27 cellular contexts compared by ENCODE assay signal in genomic region chr1:72670902-72671301, GRCh38.
"Had no signal": no experiment of that assay in that cellular context is flagged by ENCODE, and none has a peak within 500 bp of the region (broad histone marks: within the 10 kb centered on the region; RNA-seq: fewer than 3 reads in every experiment).

No MANE protein-coding gene starts in this region.

- ATAC-seq: activated naive CD8-positive, alpha-beta T cell treated with anti-CD3 and anti-CD28 coated beads, Interleukin-2, amount 50 U/mL, for 24 hours; activated T-cell treated with anti-CD3 and anti-CD28 coated beads, Interleukin-2, amount 50 U/mL, for 4 hours; left ventricle myocardium superior; stimulated activated naive CD8-positive, alpha-beta T cell treated with anti-CD3 and anti-CD28 coated beads, Interleukin-15, Interleukin-2, amounts not matched to agents 100 U/mL and 50 U/mL, for 24 hours had no signal

- DNase-seq: activated CD4-positive, alpha-beta memory T cell treated with anti-CD3 and anti-CD28 coated beads, Interleukin-2, amount 10 ng/mL, durations not matched to agents 7 days and 5 days; activated CD4-positive, alpha-beta T cell treated with anti-CD3 and anti-CD28 coated beads for 4 hours; activated naive CD4-positive, alpha-beta T cell treated with anti-CD3 and anti-CD28 coated beads, Interleukin-2, amount 10 ng/mL, durations not matched to agents 7 days and 5 days; activated naive CD8-positive, alpha-beta T cell treated with anti-CD3 and anti-CD28 coated beads, Interleukin-2, amount 50 U/mL, for 24 hours; activated T-cell treated with anti-CD3 and anti-CD28 coated beads, Interleukin-2, amount 50 U/mL, for 4 hours; anterior cingulate cortex; central memory CD4-positive, alpha-beta T cell; dorsolateral prefrontal cortex; endodermal cell; foreskin fibroblast; immature natural killer cell; kidney glomerular epithelial cell; left ventricle myocardium superior; stimulated activated CD4-positive, alpha-beta T cell treated with anti-CD3 and anti-CD28 coated beads, Interleukin-12 subunit alpha, Interleukin-12 subunit beta, amount 100 ng/mL, for 4 hours; stimulated activated CD4-positive, alpha-beta T cell treated with anti-CD3 and anti-CD28 coated beads, Interleukin-1b, Interleukin-23, amount 100 ng/mL, for 48 hours; stimulated activated CD8-positive, alpha-beta memory T cell treated with anti-CD3 and anti-CD28 coated beads, Interleukin-4, amount 100 ng/mL, for 48 hours; stimulated activated naive CD8-positive, alpha-beta T cell treated with anti-CD3 and anti-CD28 coated beads, Interleukin-15, Interleukin-2, amounts not matched to agents 100 U/mL and 50 U/mL, for 24 hours; substantia nigra; tibial artery; uterus had no signal

- H3K4me3 Mint-ChIP-seq: activated CD4-positive, alpha-beta memory T cell treated with anti-CD3 and anti-CD28 coated beads, Interleukin-2, amount 10 ng/mL, durations not matched to agents 7 days and 5 days; activated naive CD4-positive, alpha-beta T cell treated with anti-CD3 and anti-CD28 coated beads, Interleukin-2, amount 10 ng/mL, durations not matched to agents 7 days and 5 days; activated naive CD8-positive, alpha-beta T cell treated with anti-CD3 and anti-CD28 coated beads, Interleukin-2, amount 50 U/mL, for 24 hours; activated T-cell treated with anti-CD3 and anti-CD28 coated beads, Interleukin-2, amount 50 U/mL, for 4 hours; brain; endodermal cell; immature natural killer cell; T-helper 2 cell treated with Interferon-gamma antibody and Interleukin-4, amounts not matched to agents 5 μg/mL and 100 μg/mL, for 36 hours had no signal

- H3K9me3 Mint-ChIP-seq: activated naive CD4-positive, alpha-beta T cell treated with anti-CD3 and anti-CD28 coated beads, Interleukin-2, amount 10 ng/mL, durations not matched to agents 7 days and 5 days; endodermal cell; T-helper 2 cell treated with Interferon-gamma antibody and Interleukin-4, amounts not matched to agents 5 μg/mL and 100 μg/mL, for 36 hours had no signal

- H3K27me3 ChIP-seq: dorsolateral prefrontal cortex, right atrium auricular region, tibial artery, uterus had no signal

- H3K4me1 Mint-ChIP-seq: activated CD4-positive, alpha-beta memory T cell treated with anti-CD3 and anti-CD28 coated beads, Interleukin-2, amount 10 ng/mL, durations not matched to agents 7 days and 5 days; activated naive CD4-positive, alpha-beta T cell treated with anti-CD3 and anti-CD28 coated beads, Interleukin-2, amount 10 ng/mL, durations not matched to agents 7 days and 5 days; activated naive CD8-positive, alpha-beta T cell treated with anti-CD3 and anti-CD28 coated beads, Interleukin-2, amount 50 U/mL, for 24 hours; brain; immature natural killer cell had no signal

- H3K36me3 Mint-ChIP-seq: activated naive CD4-positive, alpha-beta T cell treated with anti-CD3 and anti-CD28 coated beads, Interleukin-2, amount 10 ng/mL, durations not matched to agents 7 days and 5 days; brain; immature natural killer cell had no signal

- FAIRE-seq: colon, TTC549 had no signal

- H3K9me3 ChIP-seq: prostate gland, right atrium auricular region, tibial artery, uterus had no signal

- H3K4me1 ChIP-seq: prostate gland, right atrium auricular region, uterus had no signal

- H3K27me3 Mint-ChIP-seq: activated CD4-positive, alpha-beta memory T cell treated with anti-CD3 and anti-CD28 coated beads, Interleukin-2, amount 10 ng/mL, durations not matched to agents 7 days and 5 days; activated naive CD4-positive, alpha-beta T cell treated with anti-CD3 and anti-CD28 coated beads, Interleukin-2, amount 10 ng/mL, durations not matched to agents 7 days and 5 days; activated naive CD8-positive, alpha-beta T cell treated with anti-CD3 and anti-CD28 coated beads, Interleukin-2, amount 50 U/mL, for 24 hours; brain had no signal

- H3K27ac ChIP-seq: dorsolateral prefrontal cortex, epithelial cell of prostate, prostate gland, right atrium auricular region, tibial artery, uterus had no signal

- H3K36me3 ChIP-seq: prostate gland, right atrium auricular region, tibial artery, uterus had no signal

- H3K4me3 ChIP-seq: dorsolateral prefrontal cortex, prostate gland, right atrium auricular region, tibial artery, uterus had no signal

- H3K27ac Mint-ChIP-seq: activated CD4-positive, alpha-beta memory T cell treated with anti-CD3 and anti-CD28 coated beads, Interleukin-2, amount 10 ng/mL, durations not matched to agents 7 days and 5 days; activated naive CD4-positive, alpha-beta T cell treated with anti-CD3 and anti-CD28 coated beads, Interleukin-2, amount 10 ng/mL, durations not matched to agents 7 days and 5 days; activated naive CD8-positive, alpha-beta T cell treated with anti-CD3 and anti-CD28 coated beads, Interleukin-2, amount 50 U/mL, for 24 hours; brain; endodermal cell; immature natural killer cell; T-helper 2 cell treated with Interferon-gamma antibody and Interleukin-4, amounts not matched to agents 5 μg/mL and 100 μg/mL, for 36 hours had no signal
